19 cellular contexts compared by ENCODE assay signal in the genomic region with DNA sequence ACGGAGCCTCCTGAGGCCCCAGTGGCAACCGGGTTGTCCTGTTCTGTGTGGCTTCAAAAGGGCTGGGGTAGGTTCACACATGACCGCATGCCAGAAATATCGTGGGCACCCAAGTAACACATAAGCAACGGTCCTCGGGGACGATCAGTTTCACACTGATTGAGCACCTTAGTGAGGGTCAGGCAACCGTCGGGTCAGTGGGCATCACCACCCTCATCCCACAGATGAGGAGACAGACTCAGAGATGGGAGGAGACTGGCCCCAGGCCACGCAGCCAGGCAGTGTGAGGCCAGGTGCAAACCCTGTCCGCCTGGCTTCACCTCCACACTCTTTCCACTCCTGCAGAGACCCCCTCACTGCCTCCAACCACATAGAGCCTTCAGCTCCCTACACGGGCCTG.
DNase-seq lines count a peak whose midpoint lies in the region; ATAC-seq and TF ChIP-seq lines count a peak whose summit lies in the region.
"Had no signal": no experiment of that assay in that cellular context is flagged by ENCODE, and none has a peak within 500 bp of the region (broad histone marks: within the 10 kb centered on the region; RNA-seq: fewer than 3 reads in every experiment).

No MANE protein-coding gene starts in this region.

- no peak overlapping the region for H3K9ac ChIP-seq in Karpas-422 (ENCODE audit: low read length)
- H3K9ac ChIP-seq: KMS-11 had no signal

- H3K4me1 Mint-ChIP-seq in natural killer cell (no peaks in the 10 kb centered on the region), osteocyte (ENCODE audit: unreplicated experiment) (no peaks in the 10 kb centered on the region)
- peaks cover 0 to 3% of the 10 kb centered on the region in 2 donors for H3K4me1 Mint-ChIP-seq in natural killer cell treated with Interleukin-12 subunit alpha and Interleukin-12 subunit beta and Interleukin-15 and Interleukin-18, amount 100 ng/mL, for 72 hours (ENCODE audit: low read depth in 2 of 2)
- H3K4me1 Mint-ChIP-seq: B cell had no signal

- no peaks in the 10 kb centered on the region for H3K9me2 ChIP-seq in Karpas-422 (replicated peaks; ENCODE audit: insufficient read depth, low read length)

- H3K27me3 Mint-ChIP-seq in natural killer cell (ENCODE audit: low read depth in 2 of 2) (peaks cover 0 to 2% of the 10 kb centered on the region in 2 donors), osteocyte (ENCODE audit: unreplicated experiment) (no peaks in the 10 kb centered on the region)
- H3K27me3 Mint-ChIP-seq in natural killer cell treated with Interleukin-12 subunit alpha and Interleukin-12 subunit beta and Interleukin-15 and Interleukin-18, amount 100 ng/mL, for 72 hours = peaks cover 12 to 15% of the 10 kb centered on the region in 2 donors

- intact Hi-C loops in natural killer cell (cut with micrococcal nuclease) = no loop called here

- no peaks in the 10 kb centered on the region for H3K79me2 ChIP-seq in Karpas-422 (ENCODE audit: low read length)

- no peak overlapping the region for H3K4me3 Mint-ChIP-seq in natural killer cell
- no peak overlapping the region for H3K4me3 Mint-ChIP-seq in natural killer cell treated with Interleukin-12 subunit alpha and Interleukin-12 subunit beta and Interleukin-15 and Interleukin-18, amount 100 ng/mL, for 72 hours
- H3K4me3 Mint-ChIP-seq in osteocyte (ENCODE audit: unreplicated experiment) = no peak overlapping the region
- H3K4me3 Mint-ChIP-seq: B cell; CD8-positive, alpha-beta T cell; HFFc6 had no signal

- no peaks in the 10 kb centered on the region for H4K20me1 ChIP-seq in Karpas-422 (ENCODE audit: insufficient read depth, low read depth, low read length)

- no peak overlapping the region for H3K27ac ChIP-seq in Karpas-422 (ENCODE audit: low read length)
- H3K27ac ChIP-seq: KMS-11 had no signal

- H3K36me3 Mint-ChIP-seq in natural killer cell = no peaks in the 10 kb centered on the region
- no peaks in the 10 kb centered on the region for H3K36me3 Mint-ChIP-seq in natural killer cell treated with Interleukin-12 subunit alpha and Interleukin-12 subunit beta and Interleukin-15 and Interleukin-18, amount 100 ng/mL, for 72 hours
- H3K36me3 Mint-ChIP-seq in osteocyte (ENCODE audit: unreplicated experiment) = no peaks in the 10 kb centered on the region
- H3K36me3 Mint-ChIP-seq: CD8-positive, alpha-beta T cell had no signal

- H3K9me3 ChIP-seq in Karpas-422 (ENCODE audit: low read length) = no peaks in the 10 kb centered on the region

- no peak overlapping the region for H3K4me2 ChIP-seq in Karpas-422 (ENCODE audit: low read depth, low read length, poor library complexity, severe bottlenecking)
- H3K4me2 ChIP-seq: KMS-11 had no signal

- H3K4me1 ChIP-seq in Karpas-422 (ENCODE audit: low read length) = peaks cover 15% of the 10 kb centered on the region

- H3K36me3 ChIP-seq in Karpas-422 (ENCODE audit: insufficient read depth, low read length) = no peaks in the 10 kb centered on the region

- TF ChIP-seq CTCF in natural killer cell (IDR thresholded peaks at IDR 0.05) (no peak), osteocyte (IDR thresholded peaks at IDR 0.05) (no peak)

- H3K9me3 Mint-ChIP-seq in natural killer cell (no peaks in the 10 kb centered on the region), osteocyte (ENCODE audit: unreplicated experiment) (no peaks in the 10 kb centered on the region)
- H3K9me3 Mint-ChIP-seq in natural killer cell treated with Interleukin-12 subunit alpha and Interleukin-12 subunit beta and Interleukin-15 and Interleukin-18, amount 100 ng/mL, for 72 hours = no peaks in the 10 kb centered on the region
- H3K9me3 Mint-ChIP-seq: CD8-positive, alpha-beta T cell; HFFc6 had no signal

- ATAC-seq in natural killer cell (no peak), HG02840 (IDR thresholded peaks at IDR 0.05; ENCODE audit: low FRiP score, unreplicated experiment) (no peak), HG02759 (IDR thresholded peaks at IDR 0.05; ENCODE audit: unreplicated experiment) (no peak)
- ATAC-seq in natural killer cell treated with Interleukin-12 subunit alpha and Interleukin-12 subunit beta and Interleukin-15 and Interleukin-18, amount 100 ng/mL, for 72 hours = no peak
- ATAC-seq: CD8-positive, alpha-beta T cell; Panc1 had no signal

- H3K27ac Mint-ChIP-seq in natural killer cell (no peak overlapping the region), osteocyte (ENCODE audit: unreplicated experiment) (no peak overlapping the region)
- H3K27ac Mint-ChIP-seq in natural killer cell treated with Interleukin-12 subunit alpha and Interleukin-12 subunit beta and Interleukin-15 and Interleukin-18, amount 100 ng/mL, for 72 hours = no peak overlapping the region
- H3K27ac Mint-ChIP-seq: B cell; CD8-positive, alpha-beta T cell; HFFc6 had no signal

- DNase-seq in natural killer cell = peak; percentile 1
- DNase-seq in natural killer cell treated with Interleukin-12 subunit alpha and Interleukin-12 subunit beta and Interleukin-15 and Interleukin-18, amount 100 ng/mL, for 72 hours (ENCODE audit: low spot score) = no peak
- peak; percentile 30 for DNase-seq in ecto neural progenitor cell (ENCODE audit: low spot score)
- DNase-seq in osteocyte (ENCODE audit: extremely low spot score, unreplicated experiment) = peak; percentile 75
- DNase-seq in Karpas-422 = no peak
- no peak for DNase-seq in NCI-H345 treated with DMSO at 0.1 percent for 48 hours (lab: John Stamatoyannopoulos, UW; ENCODE audit: unreplicated experiment)
- DNase-seq: ACHN, HFFc6, MM.1S, NCI-H187 treated with DMSO at 0.1 percent for 48 hours, NCI-H510A, NCI-H82, Right ventricle myocardium superior had no signal

- no peak overlapping the region for H3K4me3 ChIP-seq in Karpas-422 (ENCODE audit: low read length)

- H2AFZ ChIP-seq in Karpas-422 (ENCODE audit: low read length) = no peak overlapping the region

- H3K27me3 ChIP-seq in Karpas-422 (ENCODE audit: low read length) = no peaks in the 10 kb centered on the region

Comparison
In these comparisons a context has a peak if more than half of its experiments do, and no peak if none do; other contexts are left out.
1. DNase-seq: peak in natural killer cell (single experiment), ecto neural progenitor cell (single experiment) and osteocyte (single experiment); none in natural killer cell treated with Interleukin-12 subunit alpha and Interleukin-12 subunit beta and Interleukin-15 and Interleukin-18, amount 100 ng/mL, for 72 hours (single experiment), Karpas-422 (single experiment) and NCI-H345 treated with DMSO at 0.1 percent for 48 hours (single experiment).